ENCODE assay signal across 12 cellular contexts in genomic region chr9:304519-305185, GRCh38.
DNase-seq lines count a peak whose midpoint lies in the region; ATAC-seq and TF ChIP-seq lines count a peak whose summit lies in the region.
"Had no signal": no experiment of that assay in that cellular context is flagged by ENCODE, and none has a peak within 500 bp of the region (broad histone marks: within the 10 kb centered on the region; RNA-seq: fewer than 3 reads in every experiment).

No MANE protein-coding gene starts in this region.

- no peaks in the 10 kb centered on the region for H4K20me1 ChIP-seq in hepatocyte (ENCODE audit: insufficient read depth, poor library complexity, severe bottlenecking)

- H3K36me3 ChIP-seq in hepatocyte (replicated peaks; ENCODE audit: insufficient read depth, low read depth), result no peaks in the 10 kb centered on the region
- no peaks in the 10 kb centered on the region for H3K36me3 ChIP-seq in suprapubic skin
- H3K36me3 ChIP-seq: BE2C, neural progenitor cell had no signal

- H3K36me3 Mint-ChIP-seq in activated naive CD4-positive, alpha-beta T cell treated with anti-CD3 and anti-CD28 coated beads for 36 hours (ENCODE audit: low read depth), result peaks cover 32% of the 10 kb centered on the region
- peaks cover 86% of the 10 kb centered on the region for H3K36me3 Mint-ChIP-seq in activated CD4-positive, alpha-beta memory T cell treated with anti-CD3 and anti-CD28 coated beads, Interleukin-2, amount 10 ng/mL, durations not matched to agents 7 days and 5 days (ENCODE audit: low read depth)
- H3K36me3 Mint-ChIP-seq: neural progenitor cell had no signal

- no peak for TF ChIP-seq EP300 in suprapubic skin (IDR thresholded peaks at IDR 0.05)

- 42% methylated on average over 10 of the region's 10 CpGs for WGBS in hepatocyte (ENCODE audit: low lambda C conversion rate, missing lambda C conversion rate)
- 26% methylated on average over 10 of the region's 10 CpGs for WGBS in suprapubic skin

- CTCF ChIA-PET in activated naive CD4-positive, alpha-beta T cell treated with anti-CD3 and anti-CD28 coated beads for 36 hours (lab: Charles Lee), result no interaction called here
- CTCF ChIA-PET in activated CD4-positive, alpha-beta memory T cell treated with anti-CD3 and anti-CD28 coated beads, Interleukin-2, amount 10 ng/mL, durations not matched to agents 7 days and 5 days (lab: Charles Lee), result interaction anchor here (0.8 to 2.6 kb wide), 2 partner anchors 22 to 90 kb away, joined by 3 to 9 read pairs; partner anchors contain the start of gene DOCK8

- ATAC-seq in GM19035 (IDR thresholded peaks at IDR 0.05; ENCODE audit: unreplicated experiment), result no peak
- no peak for ATAC-seq in HG03439 (IDR thresholded peaks at IDR 0.05; ENCODE audit: unreplicated experiment)

- H3K9me3 Mint-ChIP-seq in activated naive CD4-positive, alpha-beta T cell treated with anti-CD3 and anti-CD28 coated beads for 36 hours, result no peaks in the 10 kb centered on the region
- no peaks in the 10 kb centered on the region for H3K9me3 Mint-ChIP-seq in activated CD4-positive, alpha-beta memory T cell treated with anti-CD3 and anti-CD28 coated beads, Interleukin-2, amount 10 ng/mL, durations not matched to agents 7 days and 5 days
- H3K9me3 Mint-ChIP-seq: neural progenitor cell had no signal

- H3K4me1 Mint-ChIP-seq in activated naive CD4-positive, alpha-beta T cell treated with anti-CD3 and anti-CD28 coated beads for 36 hours (ENCODE audit: low read depth), result peaks cover 3% of the 10 kb centered on the region
- peaks cover 27% of the 10 kb centered on the region for H3K4me1 Mint-ChIP-seq in activated CD4-positive, alpha-beta memory T cell treated with anti-CD3 and anti-CD28 coated beads, Interleukin-2, amount 10 ng/mL, durations not matched to agents 7 days and 5 days
- H3K4me1 Mint-ChIP-seq: neural progenitor cell had no signal

- peak; percentile 31 for DNase-seq in activated naive CD4-positive, alpha-beta T cell treated with Interleukin-2 at 50 U/mL for 16 hours
- no peak for DNase-seq in activated naive CD4-positive, alpha-beta T cell treated with anti-CD3 and anti-CD28 coated beads for 36 hours
- no peak for DNase-seq in activated CD4-positive, alpha-beta memory T cell treated with anti-CD3 and anti-CD28 coated beads, Interleukin-2, amount 10 ng/mL, durations not matched to agents 7 days and 5 days
- DNase-seq in hepatocyte (ENCODE audit: low spot score) (peak; percentile 28), suprapubic skin (ENCODE audit: low spot score in 2 of 2) (no peak), HUDEP-2 (lab: John Stamatoyannopoulos, UW; ENCODE audit: unreplicated experiment in 76 of 76) (no peak)
- DNase-seq: BE2C, NCI-H526 treated with DMSO at 0.1 percent for 48 hours, stomach had no signal

- no peak for TF ChIP-seq CTCF in hepatocyte (IDR thresholded peaks at IDR 0.05; ENCODE audit: poor library complexity)
- no peak for TF ChIP-seq CTCF in suprapubic skin (IDR thresholded peaks at IDR 0.05)

- H3K27ac ChIP-seq in hepatocyte (peak overlapping the region; percentile 1), suprapubic skin (peak overlapping the region; percentile 52)
- H3K27ac ChIP-seq: neural progenitor cell, stomach had no signal

- POLR2A ChIA-PET in activated CD4-positive, alpha-beta memory T cell treated with anti-CD3 and anti-CD28 coated beads, Interleukin-2, amount 10 ng/mL, durations not matched to agents 7 days and 5 days (lab: Charles Lee), result interaction anchor here (0.7 kb wide), 1 partner anchor 90 kb away, joined by 3 read pairs; the partner anchor contains the start of gene DOCK8

- no peaks in the 10 kb centered on the region for H3K79me2 ChIP-seq in hepatocyte

- no peak overlapping the region for H2AFZ ChIP-seq in hepatocyte
- H2AFZ ChIP-seq: neural progenitor cell had no signal

- H3K4me3 ChIP-seq in hepatocyte, result no peak overlapping the region
- H3K4me3 ChIP-seq in suprapubic skin, result peak overlapping the region; percentile 20
- H3K4me3 ChIP-seq: neural progenitor cell, stomach had no signal

- H3K4me1 ChIP-seq in hepatocyte (ENCODE audit: insufficient read depth), result no peaks in the 10 kb centered on the region
- peaks cover 3% of the 10 kb centered on the region for H3K4me1 ChIP-seq in suprapubic skin
- H3K4me1 ChIP-seq: BE2C, neural progenitor cell, stomach had no signal

- H3K9me2 ChIP-seq in hepatocyte (replicated peaks; ENCODE audit: insufficient read depth), result no peaks in the 10 kb centered on the region

- no peak overlapping the region for H3K4me3 Mint-ChIP-seq in activated naive CD4-positive, alpha-beta T cell treated with anti-CD3 and anti-CD28 coated beads for 36 hours
- no peak overlapping the region for H3K4me3 Mint-ChIP-seq in activated CD4-positive, alpha-beta memory T cell treated with anti-CD3 and anti-CD28 coated beads, Interleukin-2, amount 10 ng/mL, durations not matched to agents 7 days and 5 days
- H3K4me3 Mint-ChIP-seq: neural progenitor cell had no signal

- H3K27me3 Mint-ChIP-seq in activated naive CD4-positive, alpha-beta T cell treated with anti-CD3 and anti-CD28 coated beads for 36 hours (ENCODE audit: low read depth), result no peaks in the 10 kb centered on the region
- no peaks in the 10 kb centered on the region for H3K27me3 Mint-ChIP-seq in activated CD4-positive, alpha-beta memory T cell treated with anti-CD3 and anti-CD28 coated beads, Interleukin-2, amount 10 ng/mL, durations not matched to agents 7 days and 5 days

- H3K9me3 ChIP-seq in hepatocyte (ENCODE audit: low read depth) (no peaks in the 10 kb centered on the region), suprapubic skin (no peaks in the 10 kb centered on the region)
- H3K9me3 ChIP-seq: BE2C, stomach had no signal

- no peak overlapping the region for H3K4me2 ChIP-seq in hepatocyte
- H3K4me2 ChIP-seq: neural progenitor cell had no signal

- no peak for TF ChIP-seq POLR2A in suprapubic skin (IDR thresholded peaks at IDR 0.05)

- no peaks in the 10 kb centered on the region for H3K27me3 ChIP-seq in hepatocyte
- H3K27me3 ChIP-seq in suprapubic skin, result no peaks in the 10 kb centered on the region
- H3K27me3 ChIP-seq: BE2C, neural progenitor cell, stomach had no signal

- intact Hi-C loops in activated naive CD4-positive, alpha-beta T cell treated with anti-CD3 and anti-CD28 coated beads for 36 hours (cut with micrococcal nuclease), result loop anchor here (5.0 kb wide), 1 partner anchor 127 kb away; the partner anchor contains the start of gene ZNG1A

- no peak overlapping the region for H3K27ac Mint-ChIP-seq in activated naive CD4-positive, alpha-beta T cell treated with anti-CD3 and anti-CD28 coated beads for 36 hours
- peak overlapping the region; percentile 32 for H3K27ac Mint-ChIP-seq in activated CD4-positive, alpha-beta memory T cell treated with anti-CD3 and anti-CD28 coated beads, Interleukin-2, amount 10 ng/mL, durations not matched to agents 7 days and 5 days
- H3K27ac Mint-ChIP-seq: neural progenitor cell had no signal

Comparison
In these comparisons a context has a peak if more than half of its experiments do, and no peak if none do; other contexts are left out.
1. DNase-seq: peak in activated naive CD4-positive, alpha-beta T cell treated with Interleukin-2 at 50 U/mL for 16 hours (single experiment) and hepatocyte (single experiment); none in activated naive CD4-positive, alpha-beta T cell treated with anti-CD3 and anti-CD28 coated beads for 36 hours (single experiment), activated CD4-positive, alpha-beta memory T cell treated with anti-CD3 and anti-CD28 coated beads, Interleukin-2, amount 10 ng/mL, durations not matched to agents 7 days and 5 days (single experiment), suprapubic skin (0 of 2) and HUDEP-2 (0 of 76).